Comparison of ENCODE assay signal across 9 cellular contexts in genomic region chr19:58033741-58034475, GRCh38. TPM values are rescaled to one million over a fixed set of nuclear protein-coding genes. Genes with fewer than 3 reads are reported as not detected.
A peak's percentile ranks its signal among the peaks of the same experiment; 100 is the strongest.
DNase-seq lines count a peak whose midpoint lies in the region; ATAC-seq, FAIRE-seq and TF ChIP-seq lines count a peak whose summit lies in the region.
"Had no signal": no experiment of that assay in that cellular context is flagged by ENCODE, and none has a peak within 500 bp of the region (broad histone marks: within the 10 kb centered on the region; RNA-seq: fewer than 3 reads in every experiment).

TSS of gene ZSCAN1 (plus strand) at chr19:58034025. CDS start at chr19:58037837, 3,812 bp downstream.

- H3K79me1 ChIP-seq in mesenchymal stem cell (replicated peaks; ENCODE audit: low read length, poor library complexity, severe bottlenecking) = no peaks in the 10 kb centered on the region

- no peak within 1 kb of the TSS for H3K27ac Mint-ChIP-seq in T-cell

- H4K91ac ChIP-seq in mesenchymal stem cell (ENCODE audit: low read length) = no peak within 1 kb of the TSS

- H3K79me2 ChIP-seq in endothelial cell of umbilical vein (ENCODE audit: control insufficient read depth, insufficient read depth, low read length) = no peaks in the 10 kb centered on the region

- H3K4me1 Mint-ChIP-seq in T-cell = peaks cover 0 to 1% (median 0%) of the 10 kb centered on the region in 3 donors

- POLR2A ChIA-PET in T-cell (lab: Charles Lee) = no interaction called here
- POLR2A ChIA-PET in endothelial cell of umbilical vein (lab: Charles Lee) = no interaction called here

- H3K4me3 ChIP-seq in endothelial cell of umbilical vein (replicated peaks in 1 of 3; ENCODE audit: insufficient read depth in 1 of 3, low read depth in 1 of 3, low read length in 3 of 3) (no peak within 1 kb of the TSS), mesenchymal stem cell (ENCODE audit: insufficient read depth in 1 of 2, low read depth in 1 of 2, low read length in 2 of 2) (peak within 1 kb of the TSS; percentile 29 to 46)

- H2BK12ac ChIP-seq in mesenchymal stem cell (ENCODE audit: low read length in 2 of 2) = no peak within 1 kb of the TSS

- H3K36me3 ChIP-seq in endothelial cell of umbilical vein (ENCODE audit: control insufficient read depth in 2 of 2, extremely low read depth in 1 of 2, insufficient read depth in 2 of 2, low read length in 2 of 2) (no peaks in the 10 kb centered on the region), mesenchymal stem cell (ENCODE audit: control insufficient read depth in 1 of 2, insufficient read depth in 2 of 2, low read depth in 1 of 2, low read length in 2 of 2) (no peaks in the 10 kb centered on the region)

- no TSS peak for BruUV-seq in endothelial cell of umbilical vein (replicated peaks; lab: Mats Ljungman, UMichigan)

- H2AFZ ChIP-seq in endothelial cell of umbilical vein (ENCODE audit: low read depth, low read length) (no peak within 1 kb of the TSS), mesenchymal stem cell (ENCODE audit: low read depth, low read length) (peak within 1 kb of the TSS; percentile 39)

- no peaks in the 10 kb centered on the region for H4K20me1 ChIP-seq in endothelial cell of umbilical vein (replicated peaks; ENCODE audit: control insufficient read depth, extremely low read depth, insufficient read depth, low read length)

- intact Hi-C loops in endothelial cell of umbilical vein (cut with micrococcal nuclease) = no loop called here

- H3K9me3 ChIP-seq in endothelial cell of umbilical vein (replicated peaks; ENCODE audit: control insufficient read depth, insufficient read depth, low read length) = peaks cover 2% of the 10 kb centered on the region
- H3K9me3 ChIP-seq in mesenchymal stem cell (ENCODE audit: control insufficient read depth, low read length) = peaks cover 19% of the 10 kb centered on the region

- peak within 1 kb of the TSS in 1 of 2 experiments; percentile 62 for H3K18ac ChIP-seq in mesenchymal stem cell (ENCODE audit: low read depth in 1 of 2, low read length in 2 of 2)

- H2BK5ac ChIP-seq in mesenchymal stem cell (ENCODE audit: low read depth, low read length, poor library complexity, severe bottlenecking) = no peak within 1 kb of the TSS

- no peak for FAIRE-seq in endothelial cell of umbilical vein (lab: Jason Lieb, UNC)

- H3K14ac ChIP-seq in mesenchymal stem cell (ENCODE audit: low read length in 2 of 2) = peak within 1 kb of the TSS in 1 of 2 experiments; percentile 32

- H2BK15ac ChIP-seq in mesenchymal stem cell (ENCODE audit: low read depth, poor library complexity, severe bottlenecking) = peak within 1 kb of the TSS; percentile 38

- no peak within 1 kb of the TSS for H3K4ac ChIP-seq in mesenchymal stem cell (ENCODE audit: low read depth in 1 of 2, low read length in 2 of 2)

- H2AK5ac ChIP-seq in mesenchymal stem cell (ENCODE audit: low read length, severe bottlenecking) = no peak within 1 kb of the TSS

- H3K4me3 Mint-ChIP-seq in T-cell = peak within 1 kb of the TSS in 2 of 3 donors; percentile 25 to 47

- TF ChIP-seq CTCF in endothelial cell of umbilical vein (IDR thresholded peaks at IDR 0.05; ENCODE audit: extremely low read depth in 1 of 2, insufficient read depth in 1 of 2, low read depth in 1 of 2, low read length in 2 of 2) = no peak

- 2% methylated on average over 74 of the region's 101 CpGs for WGBS in mesenchymal stem cell

- H3K4me1 ChIP-seq in endothelial cell of umbilical vein (ENCODE audit: control insufficient read depth, extremely low read depth, insufficient read depth, low read length) (no peaks in the 10 kb centered on the region), mesenchymal stem cell (ENCODE audit: control insufficient read depth, insufficient read depth, low read depth, low read length) (peaks cover 2% of the 10 kb centered on the region)

- H3K9me1 ChIP-seq in endothelial cell of umbilical vein (replicated peaks; ENCODE audit: control insufficient read depth, extremely low read depth, insufficient read depth, low read length) = no peaks in the 10 kb centered on the region

- no peak within 1 kb of the TSS for H3K23ac ChIP-seq in mesenchymal stem cell (ENCODE audit: low read length in 2 of 2)

- H3K9me3 Mint-ChIP-seq in T-cell = peaks cover 17 to 28% (median 25%) of the 10 kb centered on the region in 3 donors

- DNase-seq in DMS114 treated with DMSO at 0.1 percent for 48 hours (lab: John Stamatoyannopoulos, UW; ENCODE audit: unreplicated experiment) = peak; percentile 94
- peak in 29 of 34 experiments; percentile 2 to 62 (median 27) for DNase-seq in T-cell
- DNase-seq in endothelial cell of umbilical vein (ENCODE audit: low read depth, low spot score) = peak; percentile 15
- DNase-seq in mesenchymal stem cell = peak; percentile 75
- DNase-seq in stimulated activated naive CD8-positive, alpha-beta T cell treated with anti-CD3 and anti-CD28 coated beads, Interleukin-15, Interleukin-2, amounts not matched to agents 100 U/mL and 50 U/mL, for 24 hours = peak; percentile 25
- DNase-seq in NCI-H2107 treated with DMSO at 0.1 percent for 48 hours (lab: John Stamatoyannopoulos, UW; ENCODE audit: unreplicated experiment) = no peak
- no peak for DNase-seq in NOMO-1 treated with DMSO at 0.1 percent for 48 hours (lab: John Stamatoyannopoulos, UW; ENCODE audit: unreplicated experiment)

- peaks cover 19 to 27% of the 10 kb centered on the region in 2 donors for H3K27me3 Mint-ChIP-seq in T-cell

- H2BK120ac ChIP-seq in mesenchymal stem cell (ENCODE audit: low read depth, low read length) = peak within 1 kb of the TSS; percentile 50

- peaks cover 20% of the 10 kb centered on the region for H3K36me3 Mint-ChIP-seq in T-cell

- H3K27ac ChIP-seq in endothelial cell of umbilical vein (ENCODE audit: insufficient read depth, low read depth, low read length) (no peak within 1 kb of the TSS), mesenchymal stem cell (ENCODE audit: low read length, poor library complexity, severe bottlenecking) (no peak within 1 kb of the TSS)

- H3K9ac ChIP-seq in endothelial cell of umbilical vein (replicated peaks; ENCODE audit: extremely low read depth, insufficient read depth, low read length) (no peak within 1 kb of the TSS), mesenchymal stem cell (ENCODE audit: low read length) (no peak within 1 kb of the TSS)

- TF ChIP-seq POLR2A in endothelial cell of umbilical vein (IDR thresholded peaks at IDR 0.05; ENCODE audit: low read depth, low read length) = no peak

- ATAC-seq in T-cell (replicated peaks in 1 of 4) (peak in 1 of 4 experiments; percentile 70), HG03025 (IDR thresholded peaks at IDR 0.05; ENCODE audit: low FRiP score, unreplicated experiment) (no peak)
- no peak for ATAC-seq in stimulated activated naive CD8-positive, alpha-beta T cell treated with anti-CD3 and anti-CD28 coated beads, Interleukin-15, Interleukin-2, amounts not matched to agents 100 U/mL and 50 U/mL, for 24 hours

- peak within 1 kb of the TSS; percentile 69 for H4K8ac ChIP-seq in mesenchymal stem cell (ENCODE audit: low read length)

- no peaks in the 10 kb centered on the region for H3K27me3 ChIP-seq in endothelial cell of umbilical vein (ENCODE audit: control insufficient read depth in 2 of 2, insufficient read depth in 2 of 2, low read length in 2 of 2)
- H3K27me3 ChIP-seq in mesenchymal stem cell (ENCODE audit: control insufficient read depth in 1 of 2, insufficient read depth in 1 of 2, low read length in 2 of 2) = peaks cover 0 to 3% of the 10 kb centered on the region in 2 experiments

- dilution Hi-C loops in endothelial cell of umbilical vein (cut with MboI; ENCODE audit: extremely low pct_ligation_motif_present, low sequenced_read_pairs) = no loop called here

- CTCF ChIA-PET in T-cell (lab: Charles Lee) = no interaction called here
- CTCF ChIA-PET in endothelial cell of umbilical vein (lab: Charles Lee) = no interaction called here

- H3K4me2 ChIP-seq in endothelial cell of umbilical vein (ENCODE audit: insufficient read depth, low read length) (no peak within 1 kb of the TSS), mesenchymal stem cell (ENCODE audit: low read length, poor library complexity, severe bottlenecking) (no peak within 1 kb of the TSS)

TF ChIP-seq in endothelial cell of umbilical vein, 7 proteins besides CTCF, POLR2A, EP300 and RAD21:
- TF ChIP-seq FOS (IDR thresholded peaks at IDR 0.05; ENCODE audit: borderline replicate concordance, insufficient read depth, low read length) = no peak
- no peak for TF ChIP-seq MYC (IDR thresholded peaks at IDR 0.05; ENCODE audit: low read depth, low read length)
- TF ChIP-seq POLR2AphosphoS5 (IDR thresholded peaks at IDR 0.05; ENCODE audit: insufficient read depth, low read depth, low read length) = no peak
- no peak for TF ChIP-seq MAX (IDR thresholded peaks at IDR 0.05; ENCODE audit: insufficient read depth, insufficient read length)
- no peak for TF ChIP-seq EZH2 (IDR thresholded peaks at IDR 0.05; ENCODE audit: borderline replicate concordance, low read depth, low read length, severe bottlenecking)
- TF ChIP-seq GATA2 (IDR thresholded peaks at IDR 0.05; ENCODE audit: insufficient read depth, insufficient read length, low read depth, low read length) = no peak
- no peak for TF ChIP-seq JUN (IDR thresholded peaks at IDR 0.05; ENCODE audit: borderline replicate concordance, insufficient read depth, insufficient read length, low read depth)

RNA-seq across cellular contexts. Expression of gene ZSCAN1, which starts in this region (rescaled TPM):
- not detected for total RNA-seq in T-cell
- total RNA-seq in endothelial cell of umbilical vein = not detected in 2 replicates
- polyA plus RNA-seq in endothelial cell of umbilical vein = 0.10 TPM in 1 of 2 replicates, not detected in the other
- polyA plus RNA-seq in endothelial cell of umbilical vein (2011; cell fraction: cytosol; rRNA removed) = not detected in 2 replicates
- not detected in 2 replicates for polyA plus RNA-seq in endothelial cell of umbilical vein (2011; cell fraction: nucleus; rRNA removed)
- polyA plus RNA-seq in endothelial cell of umbilical vein (2012) = not detected in 2 replicates
- polyA minus RNA-seq in endothelial cell of umbilical vein = not detected in 2 replicates
- polyA minus RNA-seq in endothelial cell of umbilical vein (2011; cell fraction: cytosol; rRNA and poly(A)+ RNA removed) = not detected
- polyA minus RNA-seq in endothelial cell of umbilical vein (2011; cell fraction: nucleus; rRNA and poly(A)+ RNA removed) = not detected in 2 replicates
- 0.39 TPM for polyA plus RNA-seq in mesenchymal stem cell (2013, experiment 1 of 2)
- 0.49 TPM for polyA plus RNA-seq in mesenchymal stem cell (2013, experiment 2 of 2)
- total RNA-seq: glomerular endothelial cell had no signal

Comparison
In these comparisons a context has a peak if more than half of its experiments do, and no peak if none do; other contexts are left out.
1. Peak in DNase-seq in T-cell; RNA of the gene not detected or under 1 TPM.
2. Peak in DNase-seq in endothelial cell of umbilical vein; RNA of the gene not detected or under 1 TPM.
3. DNase-seq: peak in DMS114 treated with DMSO at 0.1 percent for 48 hours (single experiment), mesenchymal stem cell (single experiment) and stimulated activated naive CD8-positive, alpha-beta T cell treated with anti-CD3 and anti-CD28 coated beads, Interleukin-15, Interleukin-2, amounts not matched to agents 100 U/mL and 50 U/mL, for 24 hours (single experiment); none in NCI-H2107 treated with DMSO at 0.1 percent for 48 hours (single experiment) and NOMO-1 treated with DMSO at 0.1 percent for 48 hours (single experiment).
4. H3K4me3 ChIP-seq: peak in mesenchymal stem cell (2 of 2); none in endothelial cell of umbilical vein (0 of 3).